2 cellular contexts compared by ENCODE assay signal in the genomic region with DNA sequence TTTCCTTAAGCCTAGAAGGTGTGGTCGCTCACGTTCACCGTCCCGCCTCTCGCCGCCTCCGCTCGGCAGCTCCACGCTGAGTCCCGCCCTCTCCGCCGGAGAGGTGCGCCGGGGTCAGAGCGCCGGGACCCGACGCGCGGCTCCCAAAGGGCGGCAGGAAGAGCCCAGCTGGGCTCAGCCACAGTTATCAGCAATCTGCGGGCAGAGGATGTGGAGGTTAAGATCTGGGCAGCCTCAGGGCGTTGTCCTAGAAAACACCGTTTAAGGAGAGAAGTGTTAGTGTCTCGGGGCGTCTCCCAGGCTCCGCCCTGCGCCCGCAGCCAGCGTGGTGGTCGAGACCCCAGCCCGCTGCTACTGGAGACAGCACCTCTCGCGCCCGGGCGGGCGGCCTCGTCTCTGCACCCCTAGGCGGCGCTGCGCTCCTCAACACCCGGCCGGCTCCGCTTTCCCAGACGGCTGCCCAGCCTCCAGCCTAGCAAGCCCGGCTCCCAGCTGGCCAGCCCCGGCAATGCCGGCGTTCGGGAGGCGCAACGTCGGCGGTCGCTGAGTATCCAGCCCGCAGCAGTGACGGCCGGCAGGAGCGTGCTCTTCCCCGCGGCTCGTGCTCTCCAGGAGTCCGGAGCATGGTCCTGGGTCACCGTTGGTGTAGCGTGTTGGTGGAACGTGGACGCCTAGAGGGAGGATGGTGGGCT.
TF ChIP-seq lines count a peak whose summit lies in the region.

A gene with protein sequence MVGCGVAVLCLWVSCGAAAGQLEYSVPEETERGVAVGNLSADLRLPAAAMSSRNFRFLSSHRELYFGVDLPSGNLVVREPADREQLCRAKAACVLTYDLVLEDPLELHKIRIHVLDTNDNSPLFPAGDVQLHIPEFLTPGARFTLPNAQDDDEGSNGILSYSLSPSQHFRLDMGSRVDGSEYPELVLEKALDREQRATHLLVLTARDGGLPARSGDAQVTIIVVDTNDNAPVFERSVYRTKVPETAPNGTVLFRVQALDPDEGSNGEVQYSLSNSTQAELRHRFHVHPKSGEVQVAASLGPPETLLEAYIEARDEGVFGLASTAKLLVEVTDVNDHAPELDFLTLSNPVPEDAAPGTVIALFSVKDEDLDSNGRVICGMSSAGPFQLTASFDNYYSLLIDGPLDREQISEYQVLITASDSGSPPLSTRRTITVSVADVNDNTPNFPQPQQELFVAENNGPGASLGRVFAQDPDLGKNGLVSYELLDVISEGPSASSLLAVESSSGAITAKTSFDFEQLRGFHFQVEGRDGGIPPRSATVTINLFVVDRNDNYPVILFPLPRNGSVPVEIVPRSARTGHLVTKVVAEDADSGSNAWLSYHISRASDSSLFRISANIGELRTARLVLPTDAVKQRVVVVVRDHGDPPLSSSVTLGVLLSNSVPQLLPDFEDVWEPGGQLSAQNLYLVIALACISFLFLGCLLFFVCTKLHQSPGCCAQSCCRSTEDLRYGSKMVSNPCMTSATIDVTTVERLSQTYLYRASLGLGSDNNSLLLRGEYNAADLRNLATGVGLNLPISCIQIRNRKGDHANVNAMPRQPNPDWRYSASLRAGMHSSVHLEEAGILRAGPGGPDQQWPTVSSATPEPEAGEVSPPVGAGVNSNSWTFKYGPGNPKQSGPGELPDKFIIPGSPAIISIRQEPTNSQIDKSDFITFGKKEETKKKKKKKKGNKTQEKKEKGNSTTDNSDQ (plus strand): TSS at position 89 of the 692 bp plus-strand sequence. CDS start 594 bp downstream, at position 683.

TF ChIP-seq in IMR-90, 13 proteins besides CTCF, POLR2A, EP300 and RAD21 (continued from another document):
- TF ChIP-seq, protein P1, sequence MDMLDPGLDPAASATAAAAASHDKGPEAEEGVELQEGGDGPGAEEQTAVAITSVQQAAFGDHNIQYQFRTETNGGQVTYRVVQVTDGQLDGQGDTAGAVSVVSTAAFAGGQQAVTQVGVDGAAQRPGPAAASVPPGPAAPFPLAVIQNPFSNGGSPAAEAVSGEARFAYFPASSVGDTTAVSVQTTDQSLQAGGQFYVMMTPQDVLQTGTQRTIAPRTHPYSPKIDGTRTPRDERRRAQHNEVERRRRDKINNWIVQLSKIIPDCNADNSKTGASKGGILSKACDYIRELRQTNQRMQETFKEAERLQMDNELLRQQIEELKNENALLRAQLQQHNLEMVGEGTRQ (IDR thresholded peaks at IDR 0.05; ENCODE audit: low read depth, low read length): no peak
- TF ChIP-seq RCOR1 (IDR thresholded peaks at IDR 0.05; ENCODE audit: insufficient replicate concordance, low read length): no peak

TF ChIP-seq in SK-N-SH treated with all-trans-retinoic acid at 6 μM for 48 hours, 23 proteins besides CTCF, POLR2A, EP300 and RAD21 (continued from another document):
- TF ChIP-seq, protein P2, sequence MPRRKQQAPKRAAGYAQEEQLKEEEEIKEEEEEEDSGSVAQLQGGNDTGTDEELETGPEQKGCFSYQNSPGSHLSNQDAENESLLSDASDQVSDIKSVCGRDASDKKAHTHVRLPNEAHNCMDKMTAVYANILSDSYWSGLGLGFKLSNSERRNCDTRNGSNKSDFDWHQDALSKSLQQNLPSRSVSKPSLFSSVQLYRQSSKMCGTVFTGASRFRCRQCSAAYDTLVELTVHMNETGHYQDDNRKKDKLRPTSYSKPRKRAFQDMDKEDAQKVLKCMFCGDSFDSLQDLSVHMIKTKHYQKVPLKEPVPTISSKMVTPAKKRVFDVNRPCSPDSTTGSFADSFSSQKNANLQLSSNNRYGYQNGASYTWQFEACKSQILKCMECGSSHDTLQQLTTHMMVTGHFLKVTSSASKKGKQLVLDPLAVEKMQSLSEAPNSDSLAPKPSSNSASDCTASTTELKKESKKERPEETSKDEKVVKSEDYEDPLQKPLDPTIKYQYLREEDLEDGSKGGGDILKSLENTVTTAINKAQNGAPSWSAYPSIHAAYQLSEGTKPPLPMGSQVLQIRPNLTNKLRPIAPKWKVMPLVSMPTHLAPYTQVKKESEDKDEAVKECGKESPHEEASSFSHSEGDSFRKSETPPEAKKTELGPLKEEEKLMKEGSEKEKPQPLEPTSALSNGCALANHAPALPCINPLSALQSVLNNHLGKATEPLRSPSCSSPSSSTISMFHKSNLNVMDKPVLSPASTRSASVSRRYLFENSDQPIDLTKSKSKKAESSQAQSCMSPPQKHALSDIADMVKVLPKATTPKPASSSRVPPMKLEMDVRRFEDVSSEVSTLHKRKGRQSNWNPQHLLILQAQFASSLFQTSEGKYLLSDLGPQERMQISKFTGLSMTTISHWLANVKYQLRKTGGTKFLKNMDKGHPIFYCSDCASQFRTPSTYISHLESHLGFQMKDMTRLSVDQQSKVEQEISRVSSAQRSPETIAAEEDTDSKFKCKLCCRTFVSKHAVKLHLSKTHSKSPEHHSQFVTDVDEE (CRISPR knock-in tag; IDR thresholded peaks at IDR 0.05): no peak
- no peak for TF ChIP-seq RARB (CRISPR knock-in tag; IDR thresholded peaks at IDR 0.05)
- TF ChIP-seq, protein P3, sequence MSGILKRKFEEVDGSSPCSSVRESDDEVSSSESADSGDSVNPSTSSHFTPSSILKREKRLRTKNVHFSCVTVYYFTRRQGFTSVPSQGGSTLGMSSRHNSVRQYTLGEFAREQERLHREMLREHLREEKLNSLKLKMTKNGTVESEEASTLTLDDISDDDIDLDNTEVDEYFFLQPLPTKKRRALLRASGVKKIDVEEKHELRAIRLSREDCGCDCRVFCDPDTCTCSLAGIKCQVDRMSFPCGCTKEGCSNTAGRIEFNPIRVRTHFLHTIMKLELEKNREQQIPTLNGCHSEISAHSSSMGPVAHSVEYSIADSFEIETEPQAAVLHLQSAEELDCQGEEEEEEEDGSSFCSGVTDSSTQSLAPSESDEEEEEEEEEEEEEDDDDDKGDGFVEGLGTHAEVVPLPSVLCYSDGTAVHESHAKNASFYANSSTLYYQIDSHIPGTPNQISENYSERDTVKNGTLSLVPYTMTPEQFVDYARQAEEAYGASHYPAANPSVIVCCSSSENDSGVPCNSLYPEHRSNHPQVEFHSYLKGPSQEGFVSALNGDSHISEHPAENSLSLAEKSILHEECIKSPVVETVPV (CRISPR knock-in tag; IDR thresholded peaks at IDR 0.05): no peak
- TF ChIP-seq BACH2 (CRISPR knock-in tag; IDR thresholded peaks at IDR 0.05; ENCODE audit: borderline replicate concordance): no peak
- no peak for TF ChIP-seq ZFP30 (CRISPR knock-in tag; IDR thresholded peaks at IDR 0.05)
- TF ChIP-seq ESRRG (CRISPR knock-in tag; IDR thresholded peaks at IDR 0.05): no peak
- TF ChIP-seq ZNF565 (CRISPR knock-in tag; conservative IDR thresholded peaks at IDR 0.05; ENCODE audit: low read depth): no peak
- 0 out of 2 replicates have a peak, but pooled peaks have one; percentile 18 for TF ChIP-seq ZNF8 (CRISPR knock-in tag; IDR thresholded peaks at IDR 0.05)
- TF ChIP-seq ARNTL (CRISPR knock-in tag; IDR thresholded peaks at IDR 0.05; ENCODE audit: borderline replicate concordance, low read depth): no peak
- TF ChIP-seq, protein P4, sequence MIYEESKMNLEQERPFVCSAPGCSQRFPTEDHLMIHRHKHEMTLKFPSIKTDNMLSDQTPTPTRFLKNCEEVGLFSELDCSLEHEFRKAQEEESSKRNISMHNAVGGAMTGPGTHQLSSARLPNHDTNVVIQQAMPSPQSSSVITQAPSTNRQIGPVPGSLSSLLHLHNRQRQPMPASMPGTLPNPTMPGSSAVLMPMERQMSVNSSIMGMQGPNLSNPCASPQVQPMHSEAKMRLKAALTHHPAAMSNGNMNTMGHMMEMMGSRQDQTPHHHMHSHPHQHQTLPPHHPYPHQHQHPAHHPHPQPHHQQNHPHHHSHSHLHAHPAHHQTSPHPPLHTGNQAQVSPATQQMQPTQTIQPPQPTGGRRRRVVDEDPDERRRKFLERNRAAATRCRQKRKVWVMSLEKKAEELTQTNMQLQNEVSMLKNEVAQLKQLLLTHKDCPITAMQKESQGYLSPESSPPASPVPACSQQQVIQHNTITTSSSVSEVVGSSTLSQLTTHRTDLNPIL (CRISPR knock-in tag; IDR thresholded peaks at IDR 0.05; ENCODE audit: low read depth): no peak
- TF ChIP-seq GLIS3 (CRISPR knock-in tag; IDR thresholded peaks at IDR 0.05): no peak
- TF ChIP-seq, protein P5, sequence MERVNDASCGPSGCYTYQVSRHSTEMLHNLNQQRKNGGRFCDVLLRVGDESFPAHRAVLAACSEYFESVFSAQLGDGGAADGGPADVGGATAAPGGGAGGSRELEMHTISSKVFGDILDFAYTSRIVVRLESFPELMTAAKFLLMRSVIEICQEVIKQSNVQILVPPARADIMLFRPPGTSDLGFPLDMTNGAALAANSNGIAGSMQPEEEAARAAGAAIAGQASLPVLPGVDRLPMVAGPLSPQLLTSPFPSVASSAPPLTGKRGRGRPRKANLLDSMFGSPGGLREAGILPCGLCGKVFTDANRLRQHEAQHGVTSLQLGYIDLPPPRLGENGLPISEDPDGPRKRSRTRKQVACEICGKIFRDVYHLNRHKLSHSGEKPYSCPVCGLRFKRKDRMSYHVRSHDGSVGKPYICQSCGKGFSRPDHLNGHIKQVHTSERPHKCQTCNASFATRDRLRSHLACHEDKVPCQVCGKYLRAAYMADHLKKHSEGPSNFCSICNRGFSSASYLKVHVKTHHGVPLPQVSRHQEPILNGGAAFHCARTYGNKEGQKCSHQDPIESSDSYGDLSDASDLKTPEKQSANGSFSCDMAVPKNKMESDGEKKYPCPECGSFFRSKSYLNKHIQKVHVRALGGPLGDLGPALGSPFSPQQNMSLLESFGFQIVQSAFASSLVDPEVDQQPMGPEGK (CRISPR knock-in tag; IDR thresholded peaks at IDR 0.05; ENCODE audit: borderline replicate concordance): no peak
- TF ChIP-seq OSR1 (CRISPR knock-in tag; IDR thresholded peaks at IDR 0.05): no peak
TF ChIP-seq in SK-N-SH treated with all-trans-retinoic acid at 6 μM for 48 hours: peak in this region for 2.
